ENCODE assay signal across 15 cellular contexts in genomic region chr11:46251954-46252353, GRCh38. TPM values are rescaled to one million over a fixed set of nuclear protein-coding genes. Genes with fewer than 3 reads are reported as not detected.
"Had no signal": no experiment of that assay in that cellular context is flagged by ENCODE, and none has a peak within 500 bp of the region (broad histone marks: within the 10 kb centered on the region; RNA-seq: fewer than 3 reads in every experiment).

No MANE protein-coding gene starts in this region.

- H3K4me1 Mint-ChIP-seq: activated CD4-positive, alpha-beta memory T cell treated with anti-CD3 and anti-CD28 coated beads, Interleukin-2, amount 10 ng/mL, durations not matched to agents 7 days and 5 days had no signal

- H3K4me3 Mint-ChIP-seq: activated CD4-positive, alpha-beta memory T cell treated with anti-CD3 and anti-CD28 coated beads, Interleukin-2, amount 10 ng/mL, durations not matched to agents 7 days and 5 days; T-helper 2 cell treated with Interferon-gamma antibody and Interleukin-4, amounts not matched to agents 5 μg/mL and 100 μg/mL, for 36 hours had no signal

- H3K27me3 ChIP-seq: ascending aorta, cardiac muscle cell, heart right ventricle had no signal

- H3K27ac ChIP-seq: ascending aorta, cardiac muscle cell, heart right ventricle, psoas muscle had no signal

- H3K4me3 ChIP-seq: ascending aorta, cardiac muscle cell, heart right ventricle, psoas muscle had no signal

- H3K36me3 ChIP-seq: ascending aorta, cardiac muscle cell, heart right ventricle had no signal

- ATAC-seq: heart right ventricle, left ventricle myocardium superior, psoas muscle had no signal

- H3K4me1 ChIP-seq: ascending aorta, psoas muscle had no signal

- DNase-seq: activated CD4-positive, alpha-beta memory T cell treated with anti-CD3 and anti-CD28 coated beads, Interleukin-2, amount 10 ng/mL, durations not matched to agents 7 days and 5 days; activated CD4-positive, alpha-beta T cell treated with anti-CD3 and anti-CD28 coated beads for 1 hour; activated naive CD4-positive, alpha-beta T cell; activated T-cell treated with anti-CD3 and anti-CD28 coated beads, Interleukin-2, amount 50 U/mL, for 48 hours; foreskin melanocyte; heart right ventricle; kidney; left ventricle myocardium superior; nucleus accumbens; psoas muscle; stimulated activated CD4-positive, alpha-beta T cell treated with anti-CD3 and anti-CD28 coated beads, Interleukin-12 subunit alpha, Interleukin-12 subunit beta, amount 100 ng/mL, for 4 hours; stimulated activated naive CD4-positive, alpha-beta T cell had no signal

- H3K9me3 Mint-ChIP-seq: activated CD4-positive, alpha-beta memory T cell treated with anti-CD3 and anti-CD28 coated beads, Interleukin-2, amount 10 ng/mL, durations not matched to agents 7 days and 5 days; T-helper 2 cell treated with Interferon-gamma antibody and Interleukin-4, amounts not matched to agents 5 μg/mL and 100 μg/mL, for 36 hours had no signal

- H3K9me3 ChIP-seq: ascending aorta, heart right ventricle, psoas muscle had no signal

- H3K27ac Mint-ChIP-seq: activated CD4-positive, alpha-beta memory T cell treated with anti-CD3 and anti-CD28 coated beads, Interleukin-2, amount 10 ng/mL, durations not matched to agents 7 days and 5 days; T-helper 2 cell treated with Interferon-gamma antibody and Interleukin-4, amounts not matched to agents 5 μg/mL and 100 μg/mL, for 36 hours had no signal

RNA-seq across cellular contexts. Expression of gene CREB3L1, which starts 25.5 kb away (rescaled TPM):
- total RNA-seq: activated CD4-positive, alpha-beta memory T cell treated with anti-CD3 and anti-CD28 coated beads, Interleukin-2, amount 10 ng/mL, durations not matched to agents 7 days and 5 days had no signal
